Comparison of ENCODE assay signal across 14 cellular contexts in genomic region chr15:62770752-62771151, GRCh38.
A peak's percentile ranks its signal among the peaks of the same experiment; 100 is the strongest.
DNase-seq lines count a peak whose midpoint lies in the region; ATAC-seq and TF ChIP-seq lines count a peak whose summit lies in the region.
"Had no signal": no experiment of that assay in that cellular context is flagged by ENCODE, and none has a peak within 500 bp of the region (broad histone marks: within the 10 kb centered on the region; RNA-seq: fewer than 3 reads in every experiment).

No MANE protein-coding gene starts in this region.

- H4K20me1 ChIP-seq in SK-N-SH (ENCODE audit: insufficient read depth) = no peaks in the 10 kb centered on the region

- no peaks in the 10 kb centered on the region for H3K9me2 ChIP-seq in SK-N-SH

- DNase-seq in heart right ventricle = no peak
- DNase-seq in Right ventricle myocardium superior = no peak
- no peak for DNase-seq in SK-N-SH
- DNase-seq in fibroblast of the conjunctiva (ENCODE audit: low read depth) = peak; percentile 26
- peak; percentile 31 for DNase-seq in stromal cell of bone marrow (ENCODE audit: low read depth)
- no peak for DNase-seq in GOT3 (lab: John Stamatoyannopoulos, UW)
- DNase-seq: AML-193; effector memory CD8-positive, alpha-beta T cell; natural killer cell; NCI-H1436; NCI-H82; stimulated activated naive CD4-positive, alpha-beta T cell had no signal

- ATAC-seq in heart right ventricle (peak in 7 of 8 donors; percentile 20 to 54 (median 28)), Right ventricle myocardium superior (ENCODE audit: poor library complexity) (no peak), HG02763 (IDR thresholded peaks at IDR 0.05; ENCODE audit: unreplicated experiment) (no peak), GM21423 (IDR thresholded peaks at IDR 0.05; ENCODE audit: unreplicated experiment) (no peak)
- ATAC-seq: effector memory CD8-positive, alpha-beta T cell; natural killer cell had no signal

- no peak overlapping the region for H3K4me3 ChIP-seq in heart right ventricle
- H3K4me3 ChIP-seq in SK-N-SH (ENCODE audit: low read depth in 2 of 2, low read length in 1 of 2) = no peak overlapping the region

- peak overlapping the region; percentile 57 for H3K4me2 ChIP-seq in SK-N-SH

- peak overlapping the region; percentile 59; the same call in 1 of the 2 replicates for H3K9ac ChIP-seq in SK-N-SH

- H3K27me3 ChIP-seq in heart right ventricle (no peaks in the 10 kb centered on the region), SK-N-SH (ENCODE audit: insufficient read depth) (no peaks in the 10 kb centered on the region)

- H3K9me3 ChIP-seq in heart right ventricle (no peaks in the 10 kb centered on the region), SK-N-SH (no peaks in the 10 kb centered on the region)

- H3K36me3 ChIP-seq in heart right ventricle (peaks cover 0 to 99% (median 29%) of the 10 kb centered on the region in 9 donors), SK-N-SH (replicated peaks in 1 of 2; ENCODE audit: control insufficient read depth in 1 of 2, insufficient read depth in 2 of 2, low read length in 1 of 2) (peaks cover 45% of the 10 kb centered on the region in 2 experiments)

- TF ChIP-seq CTCF in heart right ventricle (IDR thresholded peaks at IDR 0.05) (no peak), SK-N-SH (IDR thresholded peaks at IDR 0.05) (no peak)

- H3K27ac ChIP-seq in heart right ventricle (no peak overlapping the region), SK-N-SH (ENCODE audit: low read depth in 2 of 2, low read length in 1 of 2) (peak overlapping the region; percentile 69 to 88; a peak in 3 of 4 replicates)

- H3K4me1 ChIP-seq in heart right ventricle = peaks cover 0 to 26% (median 5%) of the 10 kb centered on the region in 9 donors
- peaks cover 14 to 37% of the 10 kb centered on the region in 2 experiments for H3K4me1 ChIP-seq in SK-N-SH (ENCODE audit: control insufficient read depth in 1 of 2, insufficient read depth in 2 of 2, low read depth in 1 of 2, low read length in 1 of 2)

- CTCF ChIA-PET in SK-N-SH (lab: Yijun Ruan, JAX) = interaction anchor here (1.1 to 2.9 kb wide), 2 partner anchors 29 to 323 kb away, joined by 4 to 10 read pairs; no protein-coding TSS in a partner anchor

- TF ChIP-seq RAD21 in SK-N-SH (IDR thresholded peaks at IDR 0.05; ENCODE audit: low read length) = no peak

- no peak overlapping the region for H2AFZ ChIP-seq in SK-N-SH (ENCODE audit: low read depth)

- 67 to 70% methylated on average over 7 of the region's 7 CpGs for WGBS in heart right ventricle, 2 donors
- WGBS in SK-N-SH (ENCODE audit: low lambda C conversion rate) = 31% methylated on average over 7 of the region's 7 CpGs

- intact Hi-C loops in heart right ventricle (cut with DNase I) (no loop called here), Right ventricle myocardium superior (cut with DNase I) (no loop called here)

- no peaks in the 10 kb centered on the region for H3K79me2 ChIP-seq in SK-N-SH (ENCODE audit: insufficient read depth)

- peak in 1 of 2 experiments; percentile 83; a peak in 1 of 4 replicates for TF ChIP-seq EP300 in SK-N-SH (IDR thresholded peaks at IDR 0.05; ENCODE audit: borderline replicate concordance in 1 of 2, low read depth in 1 of 2, low read length in 1 of 2)

- POLR2A ChIA-PET in SK-N-SH (lab: Yijun Ruan, JAX) = no interaction called here

- peaks cover 43% of the 10 kb centered on the region for H3F3A ChIP-seq in SK-N-SH (replicated peaks; ENCODE audit: insufficient read depth)

TF ChIP-seq in SK-N-SH, 30 proteins besides CTCF, POLR2A, EP300 and RAD21 (continues in another document):
- TF ChIP-seq CHD2 (IDR thresholded peaks at IDR 0.05; ENCODE audit: low read length, partially characterized antibody) (no peak), ZBTB33 (IDR thresholded peaks at IDR 0.05; ENCODE audit: borderline replicate concordance, low read depth) (peak; percentile 42; the same call in 1 of the 2 replicates), RCOR1 (IDR thresholded peaks at IDR 0.05; ENCODE audit: low read length) (no peak), TEAD4 (IDR thresholded peaks at IDR 0.05; ENCODE audit: borderline replicate concordance, insufficient read depth) (peak; percentile 83), PBX3 (IDR thresholded peaks at IDR 0.05) (peak; percentile 74), SIN3A (IDR thresholded peaks at IDR 0.05; ENCODE audit: borderline replicate concordance, low read depth, low read length) (0 out of 2 replicates have a peak, but pooled peaks have one; percentile 31), SMC3 (IDR thresholded peaks at IDR 0.05; ENCODE audit: low read depth, low read length) (no peak), MEF2A (IDR thresholded peaks at IDR 0.05; ENCODE audit: borderline replicate concordance, low read depth) (peak; percentile 82), JUND (IDR thresholded peaks at IDR 0.05) (peak; percentile 85), ELF1 (IDR thresholded peaks at IDR 0.05) (no peak), GABPA (IDR thresholded peaks at IDR 0.05; ENCODE audit: low read depth) (no peak), IRF3 (IDR thresholded peaks at IDR 0.05; ENCODE audit: low read depth, low read length) (no peak), FOXM1 (IDR thresholded peaks at IDR 0.05; ENCODE audit: low read depth) (no peak), RFX5 (IDR thresholded peaks at IDR 0.05; ENCODE audit: low read length) (no peak), TCF12 (IDR thresholded peaks at IDR 0.05) (peak; percentile 93), NRF1 (IDR thresholded peaks at IDR 0.05; ENCODE audit: low read depth, low read length) (no peak), TAF1 (IDR thresholded peaks at IDR 0.05; ENCODE audit: borderline replicate concordance, low read depth, low read length) (no peak), MAX (IDR thresholded peaks at IDR 0.05; ENCODE audit: low read depth) (peak; percentile 84), FOXJ3 (CRISPR knock-in tag; IDR thresholded peaks at IDR 0.05) (no peak), MXI1 (IDR thresholded peaks at IDR 0.05; ENCODE audit: low read depth, low read length) (no peak), USF1 (IDR thresholded peaks at IDR 0.05; ENCODE audit: borderline replicate concordance, low read depth) (no peak), YY1 (IDR thresholded peaks at IDR 0.05; ENCODE audit: low read depth) (no peak; the same call in 1 of the 2 replicates), EZH2phosphoT487 (IDR thresholded peaks at IDR 0.05; ENCODE audit: borderline replicate concordance, low read depth) (no peak), POLR2AphosphoS5 (IDR thresholded peaks at IDR 0.05; ENCODE audit: low read depth, low read length) (peak; percentile 27; the same call in 1 of the 2 replicates), RXRA (IDR thresholded peaks at IDR 0.05; ENCODE audit: borderline replicate concordance, low read depth) (peak; percentile 53; the same call in 1 of the 2 replicates), NFIC (IDR thresholded peaks at IDR 0.05; ENCODE audit: borderline replicate concordance) (peak; percentile 59; the same call in 1 of the 2 replicates), GATA2 (CRISPR knock-in tag; IDR thresholded peaks at IDR 0.05) (no peak)

Comparison
In these comparisons a context has a peak if more than half of its experiments do, and no peak if none do; other contexts are left out.
1. ATAC-seq: peak in heart right ventricle (7 of 8); none in Right ventricle myocardium superior (single experiment), HG02763 (single experiment) and GM21423 (single experiment).
2. DNase-seq: peak in fibroblast of the conjunctiva (single experiment) and stromal cell of bone marrow (single experiment); none in heart right ventricle (0 of 2), Right ventricle myocardium superior (single experiment), SK-N-SH (single experiment) and GOT3 (single experiment).
3. H3K27ac ChIP-seq: peak in SK-N-SH (2 of 2); none in heart right ventricle (0 of 10).